8 cellular contexts compared by ENCODE assay signal in the genomic region with DNA sequence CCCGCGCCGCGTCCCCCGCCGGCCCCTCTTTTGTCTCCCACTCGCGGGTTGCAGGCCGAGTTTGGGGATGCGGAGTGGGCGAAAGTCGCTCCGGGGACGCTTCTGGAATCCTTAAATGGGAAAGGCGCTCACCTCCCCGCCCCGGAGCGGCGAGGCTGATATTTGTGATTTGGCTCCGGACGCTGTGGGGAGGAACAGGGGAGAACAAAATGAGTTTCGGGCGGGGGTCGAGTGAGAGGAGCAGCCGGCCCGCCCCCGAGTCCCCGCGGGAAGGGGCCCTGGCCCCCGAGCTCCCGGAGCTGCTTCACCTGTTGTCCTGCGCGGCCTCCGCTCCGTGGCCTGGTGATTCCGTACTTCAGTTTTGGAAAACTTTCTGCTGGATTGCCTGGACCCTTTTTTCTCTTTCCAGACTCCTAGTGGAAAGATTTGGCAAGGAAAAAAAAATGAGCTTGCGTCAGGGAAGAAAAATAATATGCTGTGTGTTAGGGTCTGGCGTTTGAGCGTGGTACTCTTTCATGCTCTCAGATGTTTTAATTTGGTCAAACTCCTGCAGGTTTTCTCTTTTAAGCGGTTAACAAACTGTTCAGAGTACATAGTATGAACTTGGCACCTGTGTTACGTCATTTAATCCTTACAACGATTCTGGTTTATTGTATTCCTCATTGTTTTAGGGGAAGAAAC. TPM values are rescaled to one million over a fixed set of nuclear protein-coding genes. Genes with fewer than 3 reads are reported as not detected.
A peak's percentile ranks its signal among the peaks of the same experiment; 100 is the strongest.
DNase-seq lines count a peak whose midpoint lies in the region; ATAC-seq lines count a peak whose summit lies in the region.

No MANE protein-coding gene starts in this region.

- peak; percentile 4 for ATAC-seq in GM21390 (IDR thresholded peaks at IDR 0.05; ENCODE audit: unreplicated experiment)
- ATAC-seq in esophagus mucosa = no peak

- intact Hi-C loops in head of caudate nucleus (cut with DNase I) (loop anchor here (5.0 kb wide), 2 partner anchors 45 to 140 kb away; no protein-coding TSS in a partner anchor), posterior vena cava (cut with DNase I) (loop anchor here in 1 of 2 donors (5.0 kb wide), 1 partner anchor 45 kb away; no protein-coding TSS in a partner anchor)

- DNase-seq in AG08395 (ENCODE audit: low spot score) (peak; percentile 49), NCI-H2227 treated with DMSO at 0.1 percent for 48 hours (lab: John Stamatoyannopoulos, UW) (peak; percentile 36), head of caudate nucleus (peak in 39 of 42 donors; percentile 14 to 64 (median 37)), posterior vena cava (ENCODE audit: low spot score) (peak; percentile 86), middle frontal gyrus (ENCODE audit: extremely low spot score, low spot score) (no peak)
- peak; percentile 5 for DNase-seq in activated effector memory CD4-positive, alpha-beta T cell treated with Interleukin-2 at 50 U/mL for 16 hours

RNA-seq across cellular contexts. Expression of gene BMPR1A, which starts 0.8 kb away (rescaled TPM):
- total RNA-seq in posterior vena cava = 10 to 100 TPM; 68.0 to 75.8 TPM
- 17.3 TPM for total RNA-seq in esophagus mucosa
